22 cellular contexts compared by ENCODE assay signal in the genomic region with DNA sequence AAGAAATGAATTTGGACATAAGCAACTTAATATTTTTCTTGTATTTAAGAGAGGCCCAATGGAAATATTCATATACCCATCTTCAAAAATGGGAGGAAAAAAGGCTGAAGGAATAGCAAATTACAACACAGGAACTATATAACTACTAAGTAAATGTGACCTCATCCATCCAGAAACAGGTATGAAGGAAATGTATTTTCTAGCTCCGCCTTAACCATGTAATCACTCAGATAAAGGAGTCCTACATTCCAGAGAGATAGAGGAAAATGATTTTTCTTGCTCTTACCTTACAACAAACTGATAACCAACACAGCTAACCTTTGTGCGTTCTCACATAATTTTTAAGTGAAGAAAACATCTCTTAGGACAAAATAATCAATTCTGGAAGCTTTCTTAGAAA.
DNase-seq lines count a peak whose midpoint lies in the region; ATAC-seq, FAIRE-seq and TF ChIP-seq lines count a peak whose summit lies in the region.
"Had no signal": no experiment of that assay in that cellular context is flagged by ENCODE, and none has a peak within 500 bp of the region (broad histone marks: within the 10 kb centered on the region; RNA-seq: fewer than 3 reads in every experiment).

No MANE protein-coding gene starts in this region.

- H3K27me3 Mint-ChIP-seq in progenitor cell of endocrine pancreas (no peaks in the 10 kb centered on the region), T-cell (peaks cover 3 to 4% of the 10 kb centered on the region in 2 donors)
- peaks cover 7 to 17% of the 10 kb centered on the region in 2 donors for H3K27me3 Mint-ChIP-seq in CD8-positive, alpha-beta memory T cell

- no peak overlapping the region for H3K4ac ChIP-seq in IMR-90 (ENCODE audit: low read depth, low read length)

- H3K4me1 Mint-ChIP-seq in progenitor cell of endocrine pancreas (ENCODE audit: low read depth) (peaks cover 30% of the 10 kb centered on the region), T-cell (peaks cover 8 to 14% (median 12%) of the 10 kb centered on the region in 3 donors)
- H3K4me1 Mint-ChIP-seq in CD8-positive, alpha-beta memory T cell, result peaks cover 0 to 15% (median 15%) of the 10 kb centered on the region in 3 donors

- H3K9me3 Mint-ChIP-seq in progenitor cell of endocrine pancreas (ENCODE audit: low read depth), result no peaks in the 10 kb centered on the region
- H3K9me3 Mint-ChIP-seq in T-cell, result no peaks in the 10 kb centered on the region
- no peaks in the 10 kb centered on the region for H3K9me3 Mint-ChIP-seq in CD8-positive, alpha-beta memory T cell
- H3K9me3 Mint-ChIP-seq: CD4-positive, CD25-positive, alpha-beta regulatory T cell had no signal

- H3K9ac ChIP-seq in IMR-90 (ENCODE audit: low read depth, low read length) (no peak overlapping the region), mammary epithelial cell (ENCODE audit: insufficient read depth, low read length) (no peak overlapping the region)
- H3K9ac ChIP-seq: GM23248 had no signal

- no peak overlapping the region for H2BK15ac ChIP-seq in IMR-90 (ENCODE audit: low read depth, low read length)

- no peak overlapping the region for H3K27ac ChIP-seq in IMR-90 (ENCODE audit: insufficient read depth, low read length)
- no peak overlapping the region for H3K27ac ChIP-seq in mammary epithelial cell (ENCODE audit: insufficient read depth, low read depth, low read length)
- H3K27ac ChIP-seq in CD8-positive, alpha-beta memory T cell (ENCODE audit: low read depth, low read length), result no peak overlapping the region
- H3K27ac ChIP-seq: GM23248, HL-60 had no signal

- H4K8ac ChIP-seq in IMR-90 (ENCODE audit: low read depth in 2 of 2, low read length in 2 of 2), result no peak overlapping the region

- dilution Hi-C loops in IMR-90 (cut with HindIII; ENCODE audit: low sequenced_read_pairs, unreplicated experiment) (no loop called here), mammary epithelial cell (cut with HindIII; ENCODE audit: low sequenced_read_pairs) (no loop called here)

- peaks cover 8% of the 10 kb centered on the region for H3K36me3 Mint-ChIP-seq in progenitor cell of endocrine pancreas (ENCODE audit: insufficient read depth)
- H3K36me3 Mint-ChIP-seq in T-cell, result no peaks in the 10 kb centered on the region
- H3K36me3 Mint-ChIP-seq in CD8-positive, alpha-beta memory T cell, result no peaks in the 10 kb centered on the region
- H3K36me3 Mint-ChIP-seq: CD4-positive, CD25-positive, alpha-beta regulatory T cell had no signal

- H2AFZ ChIP-seq in IMR-90 (replicated peaks; ENCODE audit: low read length, poor library complexity), result no peak overlapping the region
- H2AFZ ChIP-seq in mammary epithelial cell (ENCODE audit: low read depth, low read length), result no peak overlapping the region
- H2AFZ ChIP-seq: GM23248 had no signal

- H3K4me1 ChIP-seq in IMR-90 (ENCODE audit: control insufficient read depth, insufficient read depth, low read length), result peaks cover 3% of the 10 kb centered on the region; the same call in 1 of the 2 replicates
- no peaks in the 10 kb centered on the region for H3K4me1 ChIP-seq in mammary epithelial cell (ENCODE audit: insufficient read depth, low read length)
- H3K4me1 ChIP-seq in CD8-positive, alpha-beta memory T cell (ENCODE audit: insufficient read depth, low read length), result peaks cover 5% of the 10 kb centered on the region
- H3K4me1 ChIP-seq: BE2C, HAP-1 had no signal

- H3K56ac ChIP-seq in IMR-90 (ENCODE audit: extremely low read depth, insufficient read depth, low read length), result no peak overlapping the region

- TF ChIP-seq POLR2A in IMR-90 (IDR thresholded peaks at IDR 0.05; ENCODE audit: low read depth, low read length), result no peak
- TF ChIP-seq POLR2A in GM12892 (IDR thresholded peaks at IDR 0.05; ENCODE audit: low read depth, low read length), result no peak

- H3K23ac ChIP-seq in IMR-90 (ENCODE audit: low read depth, low read length), result peak overlapping the region; percentile 21; the same call in 1 of the 2 replicates

- DNase-seq in IMR-90 (no peak), epithelial cell of esophagus (ENCODE audit: low read depth) (peak; percentile 18), progenitor cell of endocrine pancreas (ENCODE audit: low spot score, unreplicated experiment) (no peak), T-cell (no peak), mammary epithelial cell (no peak), GM12892 (ENCODE audit: insufficient read length) (no peak)
- DNase-seq in CD8-positive, alpha-beta memory T cell, result no peak
- DNase-seq: ACHN; BE2C; C1 segment of cervical spinal cord; CD4-positive, CD25-positive, alpha-beta regulatory T cell; DMS 273 treated with DMSO at 0.1 percent for 48 hours; DMS53; DND-41; EL; GM23248 had no signal

- no peak for TF ChIP-seq RAD21 in IMR-90 (IDR thresholded peaks at IDR 0.05; ENCODE audit: low read length)

- H3K27ac Mint-ChIP-seq in progenitor cell of endocrine pancreas (peak overlapping the region; percentile 33), T-cell (no peak overlapping the region)
- no peak overlapping the region for H3K27ac Mint-ChIP-seq in CD8-positive, alpha-beta memory T cell
- H3K27ac Mint-ChIP-seq: CD4-positive, CD25-positive, alpha-beta regulatory T cell had no signal

- H3K9me3 ChIP-seq in IMR-90 (ENCODE audit: control insufficient read depth, insufficient read depth, low read length) (no peaks in the 10 kb centered on the region), mammary epithelial cell (replicated peaks; ENCODE audit: insufficient read depth, low read length) (no peaks in the 10 kb centered on the region)
- no peaks in the 10 kb centered on the region for H3K9me3 ChIP-seq in CD8-positive, alpha-beta memory T cell (ENCODE audit: low read length)
- H3K9me3 ChIP-seq: BE2C, HAP-1 had no signal

- TF ChIP-seq CTCF in IMR-90 (conservative IDR thresholded peaks at IDR 0.05; ENCODE audit: low read depth, low read length), result no peak
- TF ChIP-seq CTCF in epithelial cell of esophagus (IDR thresholded peaks at IDR 0.05; ENCODE audit: insufficient read depth, low read depth, low read length, missing control alignments), result no peak
- TF ChIP-seq CTCF in progenitor cell of endocrine pancreas (IDR thresholded peaks at IDR 0.05; ENCODE audit: unreplicated experiment), result no peak
- TF ChIP-seq CTCF in mammary epithelial cell (conservative IDR thresholded peaks at IDR 0.05 in 1 of 2, IDR thresholded peaks at IDR 0.05 in 1 of 2; ENCODE audit: extremely low read depth in 1 of 2, insufficient read depth in 1 of 2, low read depth in 1 of 2, low read length in 2 of 2), result no peak

- H3K18ac ChIP-seq in IMR-90 (ENCODE audit: low read depth, low read length), result no peak overlapping the region

- no peaks in the 10 kb centered on the region for H3K27me3 ChIP-seq in IMR-90 (ENCODE audit: control insufficient read depth, insufficient read depth, low read length)
- no peaks in the 10 kb centered on the region for H3K27me3 ChIP-seq in mammary epithelial cell (ENCODE audit: insufficient read depth, low read length)
- H3K27me3 ChIP-seq in CD8-positive, alpha-beta memory T cell (ENCODE audit: insufficient read depth, low read length, poor library complexity, severe bottlenecking), result no peaks in the 10 kb centered on the region
- H3K27me3 ChIP-seq: BE2C had no signal

- ATAC-seq in IMR-90 (ENCODE audit: low read depth) (no peak), T-cell (replicated peaks in 1 of 4) (no peak)
- ATAC-seq: GM12878 had no signal

- no peak overlapping the region for H4K91ac ChIP-seq in IMR-90 (ENCODE audit: insufficient read depth, low read depth, low read length)

- no CpG with 5 or more reads among the region's 2 CpGs for WGBS in IMR-90 (ENCODE audit: extremely low coverage in 2 of 2, insufficient read length in 1 of 2), 2 experiments
- 97% methylated on average over 2 of the region's 2 CpGs for WGBS in mammary epithelial cell (ENCODE audit: low coverage, missing lambda C conversion rate)

- H3K9me1 ChIP-seq in IMR-90 (ENCODE audit: insufficient read depth, low read length), result no peaks in the 10 kb centered on the region; the same call in 1 of the 2 replicates

- no peak overlapping the region for H3K14ac ChIP-seq in IMR-90 (replicated peaks; ENCODE audit: low read depth, low read length)

- H4K20me1 ChIP-seq in IMR-90 (ENCODE audit: insufficient read depth, low read length) (peaks cover 3% of the 10 kb centered on the region; the same call in 1 of the 2 replicates), mammary epithelial cell (ENCODE audit: insufficient read depth, low read length) (no peaks in the 10 kb centered on the region)

- no peak overlapping the region for H2AK5ac ChIP-seq in IMR-90 (ENCODE audit: low read depth, low read length)

- no TSS peak for BruUV-seq in IMR-90 (replicated peaks; lab: Mats Ljungman, UMichigan)
- no TSS peak for BruUV-seq in mammary epithelial cell (replicated peaks; lab: Mats Ljungman, UMichigan)

- intact Hi-C loops in IMR-90 (cut with micrococcal nuclease) (no loop called here), mammary epithelial cell (cut with micrococcal nuclease) (no loop called here)

- H3K4me3 ChIP-seq in IMR-90 (ENCODE audit: insufficient read depth, low read depth, low read length) (no peak overlapping the region), epithelial cell of esophagus (ENCODE audit: low read length) (no peak overlapping the region), mammary epithelial cell (replicated peaks in 1 of 3; ENCODE audit: insufficient read depth in 1 of 3, low read depth in 2 of 3, low read length in 3 of 3) (no peak overlapping the region)
- no peak overlapping the region for H3K4me3 ChIP-seq in CD8-positive, alpha-beta memory T cell (ENCODE audit: low read length)
- H3K4me3 ChIP-seq: GM12878, GM23248, HAP-1, K562 had no signal

- no peak for FAIRE-seq in GM12892 (lab: Jason Lieb, UNC)
- FAIRE-seq: A204.1, GM12878, GM19239, K562 had no signal

- H3K79me2 ChIP-seq in mammary epithelial cell (ENCODE audit: insufficient read depth, low read length), result peaks cover 17% of the 10 kb centered on the region

- POLR2A ChIA-PET in IMR-90 (lab: Charles Lee; ENCODE audit: unreplicated experiment) (no interaction called here), T-cell (lab: Charles Lee) (no interaction called here)
- POLR2A ChIA-PET in CD8-positive, alpha-beta memory T cell (lab: Charles Lee), result no interaction called here

- peaks cover 18 to 59% of the 10 kb centered on the region in 2 experiments for H3K79me1 ChIP-seq in IMR-90 (ENCODE audit: low read depth in 1 of 2, low read length in 2 of 2)

- H4K5ac ChIP-seq in IMR-90 (ENCODE audit: low read depth, low read length), result no peak overlapping the region

- no peak overlapping the region for H2BK5ac ChIP-seq in IMR-90 (ENCODE audit: low read depth, low read length, poor library complexity, severe bottlenecking)

- H3K36me3 ChIP-seq in IMR-90 (ENCODE audit: control insufficient read depth, insufficient read depth, low read length) (no peaks in the 10 kb centered on the region), mammary epithelial cell (ENCODE audit: insufficient read depth, low read length) (no peaks in the 10 kb centered on the region)
- H3K36me3 ChIP-seq in CD8-positive, alpha-beta memory T cell (ENCODE audit: insufficient read depth, low read length), result no peaks in the 10 kb centered on the region
- H3K36me3 ChIP-seq: BE2C had no signal

- CTCF ChIA-PET in IMR-90 (lab: Yijun Ruan, JAX) (interaction anchor here (1.1 kb wide), 1 partner anchor 15 kb away, joined by 3 read pairs; no protein-coding TSS in a partner anchor), T-cell (lab: Charles Lee) (interaction anchor here in 1 of 2 donors (1.5 kb wide), 1 partner anchor 14 kb away, joined by 3 read pairs; no protein-coding TSS in a partner anchor), mammary epithelial cell (lab: Charles Lee; ENCODE audit: low non-redundant PET) (no interaction called here)
- CTCF ChIA-PET in CD8-positive, alpha-beta memory T cell (lab: Charles Lee), result no interaction called here

- H2BK20ac ChIP-seq in IMR-90 (ENCODE audit: low read depth, low read length), result no peak overlapping the region

- in situ Hi-C loops in IMR-90 (cut with MboI; ENCODE audit: low sequenced_read_pairs), result no loop called here
- in situ Hi-C loops in mammary epithelial cell (cut with MboI; ENCODE audit: low sequenced_read_pairs in 2 of 2), result no loop called here

- H2AK9ac ChIP-seq in IMR-90 (replicated peaks; ENCODE audit: low read depth, low read length, poor library complexity), result no peak overlapping the region

- H2BK120ac ChIP-seq in IMR-90 (ENCODE audit: low read depth, low read length), result no peak overlapping the region

- H3K4me2 ChIP-seq in IMR-90 (ENCODE audit: low read depth, low read length) (no peak overlapping the region; the same call in 1 of the 2 replicates), mammary epithelial cell (ENCODE audit: insufficient read depth, low read depth, low read length) (no peak overlapping the region)

- H3K4me3 Mint-ChIP-seq in progenitor cell of endocrine pancreas (ENCODE audit: low read depth) (no peak overlapping the region), T-cell (no peak overlapping the region)
- no peak overlapping the region for H3K4me3 Mint-ChIP-seq in CD8-positive, alpha-beta memory T cell
- H3K4me3 Mint-ChIP-seq: CD4-positive, CD25-positive, alpha-beta regulatory T cell had no signal
